ENCODE assay signal across 8 cellular contexts in genomic region chr5:11182441-11183080, GRCh38.
DNase-seq lines count a peak whose midpoint lies in the region; ATAC-seq, FAIRE-seq and TF ChIP-seq lines count a peak whose summit lies in the region.

No MANE protein-coding gene starts in this region.

- H3K36me3 Mint-ChIP-seq in CD14-positive monocyte (no peaks in the 10 kb centered on the region), memory B cell (no peaks in the 10 kb centered on the region)

- H3K79me2 ChIP-seq in K562 (ENCODE audit: control insufficient read depth, insufficient read depth, low read length) = no peaks in the 10 kb centered on the region

- in situ Hi-C loops in K562 (cut with MboI) = no loop called here

- H3K27ac Mint-ChIP-seq in CD14-positive monocyte (no peak overlapping the region), memory B cell (no peak overlapping the region)

- BruUV-seq in K562 (replicated peaks; lab: Mats Ljungman, UMichigan) = no TSS peak

- H3K4me3 ChIP-seq in K562 = no peak overlapping the region

- no peak for TF ChIP-seq POLR2A in K562 (conservative IDR thresholded peaks at IDR 0.05)

- no peak for DNase-seq in CD14-positive monocyte (ENCODE audit: low spot score)
- DNase-seq in NCI-H1930 (lab: John Stamatoyannopoulos, UW) = peak; percentile 34 to 39
- DNase-seq in K562 (ENCODE audit: extremely low read depth in 1 of 4, low spot score in 3 of 4) = peak; percentile 28 to 43 (median 34)
- DNase-seq in memory B cell (ENCODE audit: low spot score in 2 of 2) = no peak
- no peak for DNase-seq in effector CD8-positive, alpha-beta T cell (lab: John Stamatoyannopoulos, UW)
- DNase-seq in activated CD4-positive, CD25-positive, alpha-beta regulatory T cell treated with anti-CD3 and anti-CD28 coated beads, Interleukin-2, amount 50 U/mL, for 72 hours = no peak

- no peak overlapping the region for H3K4me2 ChIP-seq in K562 (ENCODE audit: insufficient read depth, low read length)

- TF ChIP-seq RAD21 in K562 (CRISPR knock-in tag; conservative IDR thresholded peaks at IDR 0.05 in 1 of 2, IDR thresholded peaks at IDR 0.05 in 1 of 2) = peak in 1 of 2 experiments; percentile 50; a peak in 2 of 4 replicates

- no peak overlapping the region for H2AFZ ChIP-seq in K562 (ENCODE audit: low read depth, low read length)

- no peaks in the 10 kb centered on the region for H3K4me1 ChIP-seq in K562 (replicated peaks in 1 of 2; ENCODE audit: control insufficient read depth in 2 of 2, insufficient read depth in 2 of 2, low read length in 2 of 2)

- H3K27me3 Mint-ChIP-seq in CD14-positive monocyte (ENCODE audit: low read depth in 3 of 3) (peaks cover 0 to 3% (median 2%) of the 10 kb centered on the region in 3 donors), memory B cell (peaks cover 9% of the 10 kb centered on the region)

- H3K9ac ChIP-seq in K562 (ENCODE audit: insufficient read depth in 1 of 2, low read depth in 2 of 2, low read length in 2 of 2) = no peak overlapping the region

- TF ChIP-seq CTCF in CD14-positive monocyte (IDR thresholded peaks at IDR 0.05) (peak; percentile 9), K562 (IDR thresholded peaks at IDR 0.05 in 2 of 3, conservative IDR thresholded peaks at IDR 0.05 in 1 of 3; ENCODE audit: insufficient read depth in 2 of 3, low read depth in 1 of 3, low read length in 3 of 3) (peak; percentile 36 to 66 (median 54); a peak in 5 of 6 replicates)

- no peak overlapping the region for H3K27ac ChIP-seq in K562 (ENCODE audit: extremely low read depth, low read depth, low read length)

- H3K27me3 ChIP-seq in K562 (ENCODE audit: control insufficient read depth in 2 of 2, insufficient read depth in 2 of 2, low read length in 2 of 2) = no peaks in the 10 kb centered on the region

- no peak overlapping the region for H3K4me3 Mint-ChIP-seq in CD14-positive monocyte
- no peak overlapping the region for H3K4me3 Mint-ChIP-seq in memory B cell

- 0 out of 2 replicates have a peak, but pooled peaks cover 4% of the 10 kb centered on the region for H4K20me1 ChIP-seq in K562 (replicated peaks; ENCODE audit: control insufficient read depth, insufficient read depth, low read length)

- POLR2A ChIA-PET in K562 (lab: Yijun Ruan, JAX) = interaction anchor here (1.4 kb wide), 1 partner anchor 8 kb away, joined by 3 read pairs; no protein-coding TSS in a partner anchor

- no peaks in the 10 kb centered on the region for H3K36me3 ChIP-seq in K562 (ENCODE audit: control insufficient read depth, insufficient read depth, low read length)

- no peak for TF ChIP-seq EP300 in K562 (IDR thresholded peaks at IDR 0.05; ENCODE audit: low read length)

- H3K4me1 Mint-ChIP-seq in CD14-positive monocyte (no peaks in the 10 kb centered on the region), memory B cell (peaks cover 10% of the 10 kb centered on the region)

- CTCF ChIA-PET in K562 (lab: Yijun Ruan, JAX; ENCODE audit: low intra/inter-chr PET ratio) = interaction anchor here (1.0 to 1.3 kb wide), 2 partner anchors 195 to 319 kb away, joined by 4 read pairs; no protein-coding TSS in a partner anchor

- H3K9me3 Mint-ChIP-seq in CD14-positive monocyte (peaks cover 0 to 3% (median 0%) of the 10 kb centered on the region in 7 donors), memory B cell (no peaks in the 10 kb centered on the region)

- WGBS in K562 (ENCODE audit: insufficient coverage, low coverage, missing lambda C conversion rate) = 0% methylated on average over 3 of the region's 3 CpGs

- no peaks in the 10 kb centered on the region for H3K9me1 ChIP-seq in K562 (ENCODE audit: control insufficient read depth, insufficient read depth, low read length)

- ATAC-seq in GM19351 (IDR thresholded peaks at IDR 0.05; ENCODE audit: unreplicated experiment) = peak; percentile 63
- ATAC-seq in K562 = peak; percentile 77
- peak; percentile 41 for ATAC-seq in memory B cell (ENCODE audit: low read depth)
- no peak for ATAC-seq in HG03457 (IDR thresholded peaks at IDR 0.05; ENCODE audit: unreplicated experiment)

- intact Hi-C loops in CD14-positive monocyte (cut with micrococcal nuclease) (no loop called here), K562 (cut with micrococcal nuclease) (no loop called here)

- peak; percentile 6 for FAIRE-seq in K562 (lab: Jason Lieb, UNC)

- H3K9me3 ChIP-seq in K562 (replicated peaks; ENCODE audit: control insufficient read depth, insufficient read depth, low read depth, low read length) = no peaks in the 10 kb centered on the region

TF ChIP-seq in K562, 482 proteins besides CTCF, POLR2A, EP300 and RAD21:
- TF ChIP-seq ARID3B (CRISPR knock-in tag; IDR thresholded peaks at IDR 0.05; ENCODE audit: borderline replicate concordance) (no peak), BDP1 (IDR thresholded peaks at IDR 0.05; ENCODE audit: insufficient read depth, insufficient read length) (no peak), PHF20 (IDR thresholded peaks at IDR 0.05; ENCODE audit: partially characterized antibody) (no peak), RFX1 (IDR thresholded peaks at IDR 0.05) (peak; percentile 86), ELF1 (tag; IDR thresholded peaks at IDR 0.05) (no peak), ZBTB9 (CRISPR knock-in tag; IDR thresholded peaks at IDR 0.05) (no peak), CBX3 (IDR thresholded peaks at IDR 0.05; ENCODE audit: borderline replicate concordance in 1 of 2, low read length in 2 of 2) (no peak), SMC3 (conservative IDR thresholded peaks at IDR 0.05; ENCODE audit: insufficient read depth, low read depth, low read length) (peak; percentile 55), CBFB (CRISPR knock-in tag; IDR thresholded peaks at IDR 0.05) (no peak)

Comparison
In these comparisons a context has a peak if more than half of its experiments do, and no peak if none do; other contexts are left out.
1. DNase-seq: peak in NCI-H1930 (2 of 2) and K562 (4 of 4); none in CD14-positive monocyte (single experiment), memory B cell (0 of 2), effector CD8-positive, alpha-beta T cell (single experiment) and activated CD4-positive, CD25-positive, alpha-beta regulatory T cell treated with anti-CD3 and anti-CD28 coated beads, Interleukin-2, amount 50 U/mL, for 72 hours (single experiment).